ENCODE assay signal across 16 cellular contexts in genomic region chr9:13330396-13331004, GRCh38. TPM values are rescaled to one million over a fixed set of nuclear protein-coding genes. Genes with fewer than 3 reads are reported as not detected.
A peak's percentile ranks its signal among the peaks of the same experiment; 100 is the strongest.
DNase-seq lines count a peak whose midpoint lies in the region; ATAC-seq and TF ChIP-seq lines count a peak whose summit lies in the region.
"Had no signal": no experiment of that assay in that cellular context is flagged by ENCODE, and none has a peak within 500 bp of the region (broad histone marks: within the 10 kb centered on the region; RNA-seq: fewer than 3 reads in every experiment).

No MANE protein-coding gene starts in this region.

- no peak for TF ChIP-seq CTCF in coronary artery (IDR thresholded peaks at IDR 0.05)
- no peak for TF ChIP-seq CTCF in right atrium auricular region (IDR thresholded peaks at IDR 0.05)

- H3K27me3 ChIP-seq in right atrium auricular region = no peaks in the 10 kb centered on the region
- H3K27me3 ChIP-seq: SJSA1, uterus had no signal

- no peaks in the 10 kb centered on the region for H3K9me3 ChIP-seq in right atrium auricular region
- H3K9me3 ChIP-seq: SJSA1, uterus had no signal

- no peak overlapping the region for H3K27ac ChIP-seq in coronary artery
- H3K27ac ChIP-seq in right atrium auricular region = peak overlapping the region in 1 of 2 donors; percentile 44
- H3K27ac ChIP-seq: SJSA1, uterus had no signal

- H3K4me1 ChIP-seq in right atrium auricular region = peaks cover 0 to 21% of the 10 kb centered on the region in 2 donors
- H3K4me1 ChIP-seq: SJSA1, uterus had no signal

- no peaks in the 10 kb centered on the region for H3K36me3 ChIP-seq in right atrium auricular region
- H3K36me3 ChIP-seq: SJSA1, uterus had no signal

- H3K4me3 ChIP-seq in coronary artery (no peak overlapping the region), right atrium auricular region (no peak overlapping the region)
- H3K4me3 ChIP-seq: SJSA1, uterus had no signal

- peak; percentile 76 for DNase-seq in NCI-H226
- peak; percentile 75 for DNase-seq in coronary artery (ENCODE audit: low spot score)
- peak; percentile 62 for DNase-seq in right atrium auricular region (ENCODE audit: low spot score)
- peak; percentile 87 for DNase-seq in pulmonary artery endothelial cell (ENCODE audit: low read depth, low spot score)
- no peak for DNase-seq in AG20443 (ENCODE audit: low spot score)
- DNase-seq: activated CD8-positive, alpha-beta memory T cell treated with anti-CD3 and anti-CD28 coated beads for 24 hours; HCEC 1CT; NCI-H1092; NCI-H2227 treated with DMSO at 0.1 percent for 48 hours; stimulated activated naive CD4-positive, alpha-beta T cell treated with Interleukin-2 at 50 U/mL for 16 hours had no signal

- ATAC-seq in HG02623 (IDR thresholded peaks at IDR 0.05; ENCODE audit: unreplicated experiment) (no peak), GM19455 (IDR thresholded peaks at IDR 0.05; ENCODE audit: unreplicated experiment) (no peak), HG03108 (IDR thresholded peaks at IDR 0.05; ENCODE audit: unreplicated experiment) (no peak)
- ATAC-seq: activated T-helper 17 cell treated with anti-CD3 and anti-CD28 coated beads, Interleukin-2, amount 50 U/mL, for 72 hours had no signal

RNA-seq across cellular contexts. Expression of gene MPDZ, which starts 51.0 kb away (rescaled TPM):
- total RNA-seq in right atrium auricular region (10 to 100 TPM; 57.3 to 61.5 TPM), pulmonary artery endothelial cell (56.3 and 84.2 TPM in 2 replicates)
- total RNA-seq: activated T-helper 17 cell treated with anti-CD3 and anti-CD28 coated beads, Interleukin-2, amount 50 U/mL, for 72 hours had no signal
